ENCODE assay signal across 20 cellular contexts in the genomic region with DNA sequence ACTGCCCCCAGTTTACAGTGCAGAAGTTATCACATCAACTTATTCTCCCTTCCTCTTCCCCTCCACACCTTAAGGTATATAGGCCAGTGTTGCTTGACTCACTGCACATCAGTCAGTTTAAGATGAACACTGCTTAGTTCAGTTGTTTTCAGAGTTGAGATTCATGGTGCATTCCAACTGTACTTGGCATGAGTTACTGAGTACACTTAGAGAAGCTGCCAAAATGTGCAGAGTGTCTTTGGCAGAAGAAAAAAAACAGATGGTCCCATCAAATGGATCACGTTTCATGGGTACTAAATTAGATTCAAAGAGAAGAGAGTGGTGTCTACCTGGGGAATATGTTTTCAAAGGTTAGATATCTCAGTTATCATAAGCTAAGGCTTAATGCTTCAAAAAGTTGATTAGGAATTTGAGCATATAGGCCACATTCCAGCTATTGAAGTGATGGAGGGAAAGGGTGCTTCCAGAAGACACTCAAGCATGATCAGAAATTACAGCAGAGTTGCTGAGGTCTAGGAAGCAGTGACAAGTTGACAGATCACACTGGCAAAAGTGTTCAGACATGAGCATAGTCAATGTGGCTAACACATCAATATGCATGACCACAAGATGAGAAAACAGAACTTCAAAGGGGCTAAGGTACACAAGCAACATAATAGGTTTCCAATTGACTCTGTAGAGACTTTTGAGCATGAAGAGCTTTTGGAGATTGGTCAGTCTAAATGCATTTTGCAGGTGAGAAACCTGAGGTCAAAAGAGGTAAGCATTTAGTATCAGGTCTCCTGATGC.
"Had no signal": no experiment of that assay in that cellular context is flagged by ENCODE, and none has a peak within 500 bp of the region (broad histone marks: within the 10 kb centered on the region; RNA-seq: fewer than 3 reads in every experiment).

No MANE protein-coding gene starts in this region.

- H3K36me3 Mint-ChIP-seq: activated naive CD4-positive, alpha-beta T cell treated with anti-CD3 and anti-CD28 coated beads, Interleukin-2, amount 50 U/mL, for 72 hours; type B pancreatic cell had no signal

- H3K4me3 ChIP-seq: body of pancreas, dorsolateral prefrontal cortex, suprapubic skin had no signal

- H3K4me3 Mint-ChIP-seq: activated CD8-positive, alpha-beta T cell treated with anti-CD3 and anti-CD28 coated beads for 36 hours; activated T-cell treated with anti-CD3 and anti-CD28 coated beads, Interleukin-2, amount 50 U/mL, for 4 hours; endodermal cell; nephron; type B pancreatic cell; WTC11 had no signal

- H3K27ac ChIP-seq: body of pancreas, suprapubic skin had no signal

- H3K9me3 ChIP-seq: body of pancreas, suprapubic skin had no signal

- ATAC-seq: activated CD8-positive, alpha-beta T cell treated with anti-CD3 and anti-CD28 coated beads for 36 hours; activated T-cell treated with anti-CD3 and anti-CD28 coated beads, Interleukin-2, amount 50 U/mL, for 4 hours; body of pancreas; stimulated activated naive CD8-positive, alpha-beta T cell treated with anti-CD3 and anti-CD28 coated beads, Interleukin-15, Interleukin-2, amounts not matched to agents 100 U/mL and 50 U/mL, for 24 hours; WTC11 had no signal

- H3K9me3 Mint-ChIP-seq: activated CD8-positive, alpha-beta T cell treated with anti-CD3 and anti-CD28 coated beads for 36 hours; activated naive CD4-positive, alpha-beta T cell treated with anti-CD3 and anti-CD28 coated beads, Interleukin-2, amount 50 U/mL, for 72 hours; activated T-cell treated with anti-CD3 and anti-CD28 coated beads, Interleukin-2, amount 50 U/mL, for 4 hours; type B pancreatic cell had no signal

- DNase-seq: activated CD4-positive, alpha-beta T cell treated with anti-CD3 and anti-CD28 coated beads for 48 hours; activated CD8-positive, alpha-beta T cell treated with anti-CD3 and anti-CD28 coated beads for 36 hours; activated effector memory CD4-positive, alpha-beta T cell treated with anti-CD3 and anti-CD28 coated beads, Interleukin-2, amount 50 U/mL, for 16 hours; activated T-cell treated with anti-CD3 and anti-CD28 coated beads, Interleukin-2, amount 50 U/mL, for 4 hours; body of pancreas; endodermal cell; hippocampal formation; kidney; nucleus accumbens; right cardiac atrium; small intestine; stimulated activated CD4-positive, alpha-beta T cell treated with anti-CD3 and anti-CD28 coated beads, Interleukin-4, amount 100 ng/mL, for 4 hours; stimulated activated CD8-positive, alpha-beta memory T cell treated with anti-CD3 and anti-CD28 coated beads, Interleukin-4, amount 100 ng/mL, for 48 hours; stimulated activated naive CD8-positive, alpha-beta T cell treated with anti-CD3 and anti-CD28 coated beads, Interleukin-15, Interleukin-2, amounts not matched to agents 100 U/mL and 50 U/mL, for 24 hours had no signal

- FAIRE-seq: kidney, small intestine had no signal

- H3K27ac Mint-ChIP-seq: activated CD8-positive, alpha-beta T cell treated with anti-CD3 and anti-CD28 coated beads for 36 hours; activated naive CD4-positive, alpha-beta T cell treated with anti-CD3 and anti-CD28 coated beads, Interleukin-2, amount 50 U/mL, for 72 hours; endodermal cell; nephron; type B pancreatic cell; WTC11 had no signal

- H3K4me1 Mint-ChIP-seq: endodermal cell had no signal

- H3K27me3 Mint-ChIP-seq: type B pancreatic cell had no signal

- H3K4me1 ChIP-seq: body of pancreas, suprapubic skin had no signal

- H3K36me3 ChIP-seq: suprapubic skin had no signal

- H3K27me3 ChIP-seq: body of pancreas, dorsolateral prefrontal cortex, suprapubic skin had no signal
